13 cellular contexts compared by ENCODE assay signal in the genomic region with DNA sequence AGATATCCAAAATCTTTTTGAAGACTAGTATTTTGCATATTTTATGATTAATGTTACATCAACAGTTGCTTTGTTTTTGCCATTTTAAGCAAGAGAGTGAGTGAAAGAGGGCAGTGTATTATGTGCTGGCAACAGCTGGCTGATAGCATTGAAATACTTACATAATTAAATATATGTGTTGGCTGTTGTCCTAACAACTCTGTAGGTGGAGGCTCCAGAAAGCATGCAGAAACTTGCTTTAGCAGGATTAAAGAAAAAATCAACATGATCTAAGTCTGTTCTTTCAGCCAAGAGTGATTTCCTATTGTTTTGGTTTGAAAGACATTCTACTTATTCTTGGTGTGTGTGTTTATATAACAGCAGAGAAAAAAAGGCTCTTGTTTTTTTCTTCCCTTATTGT.
DNase-seq lines count a peak whose midpoint lies in the region; ATAC-seq, FAIRE-seq and TF ChIP-seq lines count a peak whose summit lies in the region.
"Had no signal": no experiment of that assay in that cellular context is flagged by ENCODE, and none has a peak within 500 bp of the region (broad histone marks: within the 10 kb centered on the region; RNA-seq: fewer than 3 reads in every experiment).

No MANE protein-coding gene starts in this region.

- intact Hi-C loops in upper lobe of right lung (cut with DNase I) = no loop called here

- H3K9me3 ChIP-seq in small intestine (ENCODE audit: control insufficient read depth, low read depth) (no peaks in the 10 kb centered on the region), upper lobe of right lung (no peaks in the 10 kb centered on the region)
- H3K9me3 ChIP-seq: right atrium auricular region had no signal

- H3K36me3 ChIP-seq in small intestine (ENCODE audit: control insufficient read depth in 2 of 2, insufficient read depth in 2 of 2, low read length in 2 of 2) (no peaks in the 10 kb centered on the region), upper lobe of right lung (no peaks in the 10 kb centered on the region)
- H3K36me3 ChIP-seq: right atrium auricular region had no signal

- FAIRE-seq in small intestine (lab: Jason Lieb, UNC) = no peak

- ATAC-seq in upper lobe of right lung = no peak
- ATAC-seq: left ventricle myocardium superior had no signal

- H3K4me1 ChIP-seq in small intestine (ENCODE audit: control insufficient read depth in 2 of 2, insufficient read depth in 1 of 2, low read depth in 1 of 2, low read length in 1 of 2) (peaks cover 0 to 2% of the 10 kb centered on the region in 2 donors), upper lobe of right lung (peaks cover 5% of the 10 kb centered on the region)

- H3K4me3 ChIP-seq in fibroblast of mammary gland (ENCODE audit: control insufficient read depth, low read depth, low read length) = no peak overlapping the region
- H3K4me3 ChIP-seq in small intestine (ENCODE audit: low read depth in 1 of 2, low read length in 2 of 2) = no peak overlapping the region
- H3K4me3 ChIP-seq in upper lobe of right lung = no peak overlapping the region
- H3K4me3 ChIP-seq: right atrium auricular region had no signal

- DNase-seq in DMS53 (lab: John Stamatoyannopoulos, UW) = peak; percentile 64
- no peak for DNase-seq in DMS53 treated with DMSO at 0.1 percent for 48 hours (lab: John Stamatoyannopoulos, UW; ENCODE audit: unreplicated experiment)
- peak; percentile 64 for DNase-seq in NCI-H774 (lab: John Stamatoyannopoulos, UW)
- DNase-seq in fibroblast of mammary gland (ENCODE audit: low read depth) = peak; percentile 36
- peak; percentile 25 for DNase-seq in small intestine
- DNase-seq in activated gamma-delta T cell treated with Interleukin-2 at 50 U/mL for 16 hours = no peak
- no peak for DNase-seq in NCI-H2107 treated with DMSO at 0.1 percent for 48 hours (lab: John Stamatoyannopoulos, UW; ENCODE audit: unreplicated experiment)
- DNase-seq in upper lobe of right lung = no peak
- DNase-seq: 8988T; activated CD4-positive, alpha-beta T cell treated with anti-CD3 and anti-CD28 coated beads, Interleukin-2, amount 10 ng/mL, durations not matched to agents 24 days and 14 days; left ventricle myocardium superior; Right ventricle myocardium superior had no signal

- H3K27ac ChIP-seq in small intestine (ENCODE audit: low read depth in 1 of 2, low read length in 1 of 2) = no peak overlapping the region
- H3K27ac ChIP-seq in upper lobe of right lung = no peak overlapping the region
- H3K27ac ChIP-seq: right atrium auricular region had no signal

- TF ChIP-seq CTCF in fibroblast of mammary gland (conservative IDR thresholded peaks at IDR 0.05; ENCODE audit: control insufficient read depth, insufficient read depth, low read depth, low read length) (no peak), upper lobe of right lung (IDR thresholded peaks at IDR 0.05) (no peak)

- no peaks in the 10 kb centered on the region for H3K27me3 ChIP-seq in small intestine (ENCODE audit: control insufficient read depth in 2 of 2, insufficient read depth in 2 of 2, low read length in 2 of 2)
- no peaks in the 10 kb centered on the region for H3K27me3 ChIP-seq in upper lobe of right lung
- H3K27me3 ChIP-seq: right atrium auricular region had no signal

Comparison
In these comparisons a context has a peak if more than half of its experiments do, and no peak if none do; other contexts are left out.
1. DNase-seq: peak in DMS53 (single experiment), NCI-H774 (single experiment), fibroblast of mammary gland (single experiment) and small intestine (single experiment); none in DMS53 treated with DMSO at 0.1 percent for 48 hours (single experiment), activated gamma-delta T cell treated with Interleukin-2 at 50 U/mL for 16 hours (single experiment), NCI-H2107 treated with DMSO at 0.1 percent for 48 hours (single experiment) and upper lobe of right lung (single experiment).